Comparison of ENCODE assay signal across 11 cellular contexts in the genomic region with DNA sequence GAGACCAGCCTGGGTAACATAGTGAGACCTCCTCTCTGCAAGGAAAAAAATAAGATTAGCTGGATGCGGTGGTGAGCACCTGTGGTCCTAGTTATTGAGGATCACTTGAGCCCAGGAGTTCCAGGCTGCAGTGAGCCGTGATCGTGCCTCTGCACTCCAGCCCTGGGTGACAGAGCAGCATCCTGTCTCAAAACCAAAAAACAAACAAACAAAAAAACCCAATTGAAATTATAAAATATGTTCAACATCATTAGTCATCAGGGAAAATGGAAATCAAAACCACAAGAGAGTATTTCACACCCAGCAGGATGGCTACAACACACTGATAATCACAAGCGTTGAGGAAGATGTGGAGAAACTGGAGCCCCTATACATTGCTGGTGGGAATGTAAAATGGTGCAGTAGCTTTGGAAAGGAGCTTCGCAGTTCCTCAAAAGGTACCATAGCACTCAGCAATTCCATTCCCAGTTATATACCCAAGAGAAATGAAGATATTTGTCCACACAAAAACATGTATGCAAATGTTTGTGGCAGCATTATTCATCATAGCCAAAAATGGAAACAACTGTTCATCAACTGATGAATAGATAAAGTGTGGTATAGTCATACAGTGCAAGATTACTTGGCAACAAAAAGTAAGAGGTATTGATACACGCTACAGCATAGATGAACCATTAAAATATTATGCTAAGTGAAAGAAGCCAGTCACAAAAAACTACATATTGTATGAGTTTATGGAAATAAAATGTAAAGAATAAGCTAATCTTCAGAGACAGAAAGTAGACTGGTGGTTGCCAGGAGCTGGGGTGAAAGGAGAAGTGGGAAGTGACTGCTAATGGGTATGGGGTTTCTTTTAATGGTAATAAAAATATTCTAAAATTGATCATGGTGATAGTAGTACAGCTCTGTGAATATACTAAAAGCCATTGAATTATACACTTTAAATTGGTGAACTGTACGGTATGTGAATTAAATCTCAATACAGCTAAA. TPM values are rescaled to one million over a fixed set of nuclear protein-coding genes. Genes with fewer than 3 reads are reported as not detected.
DNase-seq lines count a peak whose midpoint lies in the region; ATAC-seq, FAIRE-seq and TF ChIP-seq lines count a peak whose summit lies in the region.
"Had no signal": no experiment of that assay in that cellular context is flagged by ENCODE, and none has a peak within 500 bp of the region (broad histone marks: within the 10 kb centered on the region; RNA-seq: fewer than 3 reads in every experiment).

No MANE protein-coding gene starts in this region.

- H3K9me2 ChIP-seq in DOHH2 (replicated peaks; ENCODE audit: control insufficient read depth, low read length) = no peaks in the 10 kb centered on the region

- DNase-seq in LHCN-M2 (ENCODE audit: low read depth) (peak; percentile 17), posterior vena cava (ENCODE audit: low spot score) (no peak), D341Med (ENCODE audit: low spot score) (no peak), pancreas (no peak), HFFc6 (no peak)
- DNase-seq in activated naive CD4-positive, alpha-beta T cell treated with anti-CD3 and anti-CD28 coated beads, Interleukin-2, amount 50 U/mL, for 16 hours = peak; percentile 37
- DNase-seq: DMS79 had no signal

- H3K36me3 ChIP-seq in DOHH2 (ENCODE audit: control insufficient read depth, low read length) (no peaks in the 10 kb centered on the region), pancreas (no peaks in the 10 kb centered on the region)

- no peak for TF ChIP-seq CTCF in DOHH2 (IDR thresholded peaks at IDR 0.05; ENCODE audit: low read depth, low read length, poor library complexity, severe bottlenecking)
- no peak for TF ChIP-seq CTCF in pancreas (IDR thresholded peaks at IDR 0.05)
- no peak for TF ChIP-seq CTCF in HFFc6 (IDR thresholded peaks at IDR 0.05)

- H3K27ac ChIP-seq in DOHH2 (ENCODE audit: low read depth, low read length) = no peak overlapping the region
- H3K27ac ChIP-seq in pancreas = no peak overlapping the region

- H3K4me1 Mint-ChIP-seq in HFFc6 (ENCODE audit: low read depth) = peaks cover 16% of the 10 kb centered on the region

- H4K20me1 ChIP-seq in DOHH2 (ENCODE audit: control insufficient read depth, insufficient read depth, low read depth, low read length) = no peaks in the 10 kb centered on the region

- H3K79me2 ChIP-seq in DOHH2 (ENCODE audit: control insufficient read depth, low read length) = no peaks in the 10 kb centered on the region

- no peaks in the 10 kb centered on the region for H3K36me3 Mint-ChIP-seq in HFFc6 (ENCODE audit: low read depth)

- no peak overlapping the region for H3K4me3 Mint-ChIP-seq in HFFc6
- H3K4me3 Mint-ChIP-seq: nephron had no signal

- no peaks in the 10 kb centered on the region for H3F3A ChIP-seq in DOHH2 (ENCODE audit: control insufficient read depth, insufficient read depth)

- H3K4me3 ChIP-seq in DOHH2 (ENCODE audit: low read length) (peak overlapping the region; percentile 25), pancreas (no peak overlapping the region)

- no peaks in the 10 kb centered on the region for H3K27me3 ChIP-seq in DOHH2 (ENCODE audit: control insufficient read depth, low read length)
- no peaks in the 10 kb centered on the region for H3K27me3 ChIP-seq in pancreas

- no peaks in the 10 kb centered on the region for H3K9me3 ChIP-seq in DOHH2 (ENCODE audit: control insufficient read depth, insufficient read depth, low read length)
- H3K9me3 ChIP-seq in pancreas = no peaks in the 10 kb centered on the region

- FAIRE-seq in pancreas (lab: Jason Lieb, UNC) = no peak
- FAIRE-seq: TTC549 had no signal

- peak; percentile 86 for ATAC-seq in GM21529 (IDR thresholded peaks at IDR 0.05; ENCODE audit: unreplicated experiment)
- no peak for ATAC-seq in pancreas

- no peak overlapping the region for H3K27ac Mint-ChIP-seq in HFFc6
- H3K27ac Mint-ChIP-seq: nephron had no signal

- H3K9me3 Mint-ChIP-seq in HFFc6 = no peaks in the 10 kb centered on the region
- H3K9me3 Mint-ChIP-seq: nephron had no signal

- H3K4me2 ChIP-seq in DOHH2 (ENCODE audit: low read length) = peak overlapping the region; percentile 56

- H3K4me1 ChIP-seq in DOHH2 (ENCODE audit: control insufficient read depth, low read length) (peaks cover 16% of the 10 kb centered on the region), pancreas (no peaks in the 10 kb centered on the region)

- intact Hi-C loops in posterior vena cava (cut with DNase I) = no loop called here
- intact Hi-C loops in pancreas (cut with DNase I) = no loop called here

- peaks cover 12% of the 10 kb centered on the region for H3K27me3 Mint-ChIP-seq in HFFc6 (ENCODE audit: insufficient read depth)

- WGBS in pancreas, 2 donors = 87 to 92% methylated on average over 7 of the region's 7 CpGs

RNA-seq across cellular contexts. Expression of gene RIPOR2, which starts 38.7 kb away (rescaled TPM):
- 0.64 and 1.7 TPM in 2 replicates for total RNA-seq in LHCN-M2 (2014; rRNA removed)
- 1.7 TPM for polyA plus RNA-seq in LHCN-M2 (2012)
- 10 to 100 TPM; 11.8 to 14.9 TPM for total RNA-seq in posterior vena cava
- 1 to 10 TPM in 4 of 6 donors, under 1 TPM in 2; 0.28 to 3.7 (median 1.1) TPM for total RNA-seq in pancreas
- under 1 TPM; 0.38 to 0.89 TPM for polyA plus RNA-seq in pancreas
- 10 to 100 TPM in 4 of 6 experiments, 1 to 10 TPM in 2; 9.1 to 20.7 (median 10.2) TPM for total RNA-seq in HFFc6 (2021; fragmentation: NEBNext Ultra II Directional; extraction: Animal tissue kit (Norgen Biotek cat#: 25700))

Comparison
In these comparisons a context has a peak if more than half of its experiments do, and no peak if none do; other contexts are left out.
1. DNase-seq: peak in LHCN-M2 (single experiment) and activated naive CD4-positive, alpha-beta T cell treated with anti-CD3 and anti-CD28 coated beads, Interleukin-2, amount 50 U/mL, for 16 hours (single experiment); none in posterior vena cava (single experiment), D341Med (single experiment), pancreas (0 of 6) and HFFc6 (single experiment).